In genomic region chr17:30218689-30219266, GRCh38 we compare ENCODE assay signal across 23 cellular contexts. TPM values are rescaled to one million over a fixed set of nuclear protein-coding genes. Genes with fewer than 3 reads are reported as not detected.
"Had no signal": no experiment of that assay in that cellular context is flagged by ENCODE, and none has a peak within 500 bp of the region (broad histone marks: within the 10 kb centered on the region; RNA-seq: fewer than 3 reads in every experiment).

No MANE protein-coding gene starts in this region.

- H3K4me3 Mint-ChIP-seq: activated B cell treated with CpG ODN at 0.5 μM for 24 hours; activated CD4-positive, alpha-beta T cell treated with anti-CD3 and anti-CD28 coated beads, Interleukin-2, amount 10 ng/mL, durations not matched to agents 7 days and 5 days; activated naive CD4-positive, alpha-beta T cell treated with anti-CD3 and anti-CD28 coated beads, Interleukin-2, amount 10 ng/mL, durations not matched to agents 7 days and 5 days; neural crest cell had no signal

- H3K4me1 ChIP-seq: body of pancreas, heart left ventricle, left lung, stomach, uterus had no signal

- ATAC-seq: body of pancreas, heart left ventricle, left lung had no signal

- H3K27me3 ChIP-seq: body of pancreas, left lung, ovary, stomach, uterus had no signal

- H3K9me3 ChIP-seq: body of pancreas, heart left ventricle, left lung, ovary, stomach, thoracic aorta, uterus had no signal

- H3K9me3 Mint-ChIP-seq: activated B cell treated with CpG ODN at 0.5 μM for 24 hours; activated CD4-positive, alpha-beta T cell treated with anti-CD3 and anti-CD28 coated beads, Interleukin-2, amount 10 ng/mL, durations not matched to agents 7 days and 5 days; activated naive CD4-positive, alpha-beta T cell treated with anti-CD3 and anti-CD28 coated beads, Interleukin-2, amount 10 ng/mL, durations not matched to agents 7 days and 5 days; neural crest cell had no signal

- FAIRE-seq: frontal cortex, keratinocyte, TTC549 had no signal

- H3K27ac Mint-ChIP-seq: activated B cell treated with CpG ODN at 0.5 μM for 24 hours; activated CD4-positive, alpha-beta T cell treated with anti-CD3 and anti-CD28 coated beads, Interleukin-2, amount 10 ng/mL, durations not matched to agents 7 days and 5 days; activated naive CD4-positive, alpha-beta T cell treated with anti-CD3 and anti-CD28 coated beads, Interleukin-2, amount 10 ng/mL, durations not matched to agents 7 days and 5 days had no signal

- H3K4me1 Mint-ChIP-seq: activated B cell treated with CpG ODN at 0.5 μM for 24 hours; activated CD4-positive, alpha-beta T cell treated with anti-CD3 and anti-CD28 coated beads, Interleukin-2, amount 10 ng/mL, durations not matched to agents 7 days and 5 days; activated naive CD4-positive, alpha-beta T cell treated with anti-CD3 and anti-CD28 coated beads, Interleukin-2, amount 10 ng/mL, durations not matched to agents 7 days and 5 days had no signal

- DNase-seq: activated B cell treated with CpG ODN at 0.5 μM for 24 hours; activated CD4-positive, alpha-beta T cell treated with anti-CD3 and anti-CD28 coated beads, Interleukin-2, amount 10 ng/mL, durations not matched to agents 7 days and 5 days; activated CD8-positive, alpha-beta memory T cell treated with anti-CD3 and anti-CD28 coated beads for 24 hours; activated naive CD4-positive, alpha-beta T cell treated with anti-CD3 and anti-CD28 coated beads, Interleukin-2, amount 10 ng/mL, durations not matched to agents 7 days and 5 days; amniotic stem cell; body of pancreas; central memory CD4-positive, alpha-beta T cell; cortex of kidney; effector CD8-positive, alpha-beta T cell; heart left ventricle; left lung; mesenchymal stem cell; ovary; stimulated activated CD4-positive, alpha-beta T cell treated with anti-CD3 and anti-CD28 coated beads, Interleukin-4, amount 100 ng/mL, for 1 hour; stimulated activated CD8-positive, alpha-beta memory T cell treated with anti-CD3 and anti-CD28 coated beads, Interleukin-4, amount 100 ng/mL, for 48 hours; stomach; uterus had no signal

- H3K36me3 Mint-ChIP-seq: activated naive CD4-positive, alpha-beta T cell treated with anti-CD3 and anti-CD28 coated beads, Interleukin-2, amount 10 ng/mL, durations not matched to agents 7 days and 5 days had no signal

- H3K36me3 ChIP-seq: heart left ventricle, ovary, stomach, thoracic aorta, uterus had no signal

- H3K27me3 Mint-ChIP-seq: activated B cell treated with CpG ODN at 0.5 μM for 24 hours; activated CD4-positive, alpha-beta T cell treated with anti-CD3 and anti-CD28 coated beads, Interleukin-2, amount 10 ng/mL, durations not matched to agents 7 days and 5 days had no signal

- H3K4me3 ChIP-seq: body of pancreas, heart left ventricle, left lung, ovary, stomach, thoracic aorta, uterus had no signal

- H3K27ac ChIP-seq: body of pancreas, heart left ventricle, left lung, ovary, stomach, thoracic aorta, uterus had no signal

RNA-seq across cellular contexts. Expression of gene SLC6A4, which starts 16.7 kb away (rescaled TPM):
- total RNA-seq: activated B cell treated with CpG ODN at 0.5 μM for 24 hours, fibroblast of lung, neural crest cell had no signal
- polyA plus RNA-seq: fibroblast of lung, keratinocyte had no signal
